Comparison of ENCODE assay signal across 8 cellular contexts in genomic region chr1:156627313-156627880, GRCh38. TPM values are rescaled to one million over a fixed set of nuclear protein-coding genes. Genes with fewer than 3 reads are reported as not detected.
A peak's percentile ranks its signal among the peaks of the same experiment; 100 is the strongest.
DNase-seq lines count a peak whose midpoint lies in the region; ATAC-seq and TF ChIP-seq lines count a peak whose summit lies in the region.

No MANE protein-coding gene starts in this region.

- no peak overlapping the region for H3K4me3 ChIP-seq in KMS-11 (IDR thresholded peaks at IDR 0.05; ENCODE audit: insufficient read depth, low read depth, low read length)

- no peaks in the 10 kb centered on the region for H3K9me3 Mint-ChIP-seq in osteocyte (ENCODE audit: unreplicated experiment)

- H3K36me3 ChIP-seq in KMS-11 (ENCODE audit: insufficient read depth) = no peaks in the 10 kb centered on the region

- peaks cover 58% of the 10 kb centered on the region for H3K27me3 Mint-ChIP-seq in osteocyte (ENCODE audit: unreplicated experiment)

- no peak overlapping the region for H3K4me3 Mint-ChIP-seq in osteocyte (ENCODE audit: unreplicated experiment)

- H3K9ac ChIP-seq in KMS-11 = no peak overlapping the region

- peaks cover 4% of the 10 kb centered on the region for H3K4me1 ChIP-seq in KMS-11 (ENCODE audit: low read depth, poor library complexity, severe bottlenecking)

- no peak overlapping the region for H3K4me2 ChIP-seq in KMS-11

- TF ChIP-seq CTCF in KMS-11 (conservative IDR thresholded peaks at IDR 0.05; ENCODE audit: low read depth, low read length) = peak; percentile 99
- peak; percentile 70 for TF ChIP-seq CTCF in osteocyte (IDR thresholded peaks at IDR 0.05)

- no peaks in the 10 kb centered on the region for H3K79me2 ChIP-seq in KMS-11 (ENCODE audit: insufficient read depth, low read depth)

- peak; percentile 39 for DNase-seq in activated CD8-positive, alpha-beta memory T cell treated with anti-CD3 and anti-CD28 coated beads, Interleukin-2, amount 50 U/mL, for 4 hours
- no peak for DNase-seq in activated CD8-positive, alpha-beta memory T cell treated with anti-CD3 and anti-CD28 coated beads, Interleukin-2, amount 50 U/mL, for 48 hours
- DNase-seq in RPMI8226 (peak; percentile 82), dermis blood vessel endothelial cell (peak; percentile 82), osteocyte (ENCODE audit: extremely low spot score, unreplicated experiment) (no peak)

- H3K4me1 Mint-ChIP-seq in osteocyte (ENCODE audit: unreplicated experiment) = peaks cover 13% of the 10 kb centered on the region

- ATAC-seq in HG03520 (IDR thresholded peaks at IDR 0.05; ENCODE audit: unreplicated experiment) = no peak
- no peak for ATAC-seq in GM21367 (IDR thresholded peaks at IDR 0.05; ENCODE audit: unreplicated experiment)

- no peak overlapping the region for H3K27ac Mint-ChIP-seq in osteocyte (ENCODE audit: unreplicated experiment)

- no peaks in the 10 kb centered on the region for H3K36me3 Mint-ChIP-seq in osteocyte (ENCODE audit: unreplicated experiment)

- H3K27ac ChIP-seq in KMS-11 = no peak overlapping the region

- H3K27me3 ChIP-seq in KMS-11 (ENCODE audit: insufficient read depth, low read depth) = peaks cover 95% of the 10 kb centered on the region

- H4K20me1 ChIP-seq in KMS-11 (ENCODE audit: insufficient read depth) = no peaks in the 10 kb centered on the region

- no peak overlapping the region for H2AFZ ChIP-seq in KMS-11 (ENCODE audit: low read depth)

RNA-seq across cellular contexts. Expression of gene HAPLN2, which starts 8.2 kb away (rescaled TPM):
- total RNA-seq in dermis blood vessel endothelial cell (not detected in 2 replicates), osteocyte (0.35 TPM in 1 of 2 replicates, not detected in the other)

RNA-seq across cellular contexts. Expression of gene BCAN, which starts 14.5 kb away (rescaled TPM):
- total RNA-seq in dermis blood vessel endothelial cell (not detected in 2 replicates), osteocyte (0.29 and 0.43 TPM in 2 replicates)

RNA-seq across cellular contexts. Expression of gene GPATCH4, which starts 26.1 kb away (rescaled TPM):
- total RNA-seq in dermis blood vessel endothelial cell (16.7 and 28.2 TPM in 2 replicates), osteocyte (17.2 and 20.6 TPM in 2 replicates)

RNA-seq across cellular contexts. Expression of gene NAXE, which starts 35.8 kb away (rescaled TPM):
- total RNA-seq in dermis blood vessel endothelial cell = 77.6 and 95.1 TPM in 2 replicates
- total RNA-seq in osteocyte = 59.2 and 63.4 TPM in 2 replicates

RNA-seq across cellular contexts. Expression of gene TTC24, which starts 47.9 kb away (rescaled TPM):
- total RNA-seq in dermis blood vessel endothelial cell = not detected in 2 replicates
- not detected in 2 replicates for total RNA-seq in osteocyte

Comparison
In these comparisons a context has a peak if more than half of its experiments do, and no peak if none do; other contexts are left out.
1. DNase-seq: peak in activated CD8-positive, alpha-beta memory T cell treated with anti-CD3 and anti-CD28 coated beads, Interleukin-2, amount 50 U/mL, for 4 hours (single experiment), RPMI8226 (single experiment) and dermis blood vessel endothelial cell (single experiment); none in activated CD8-positive, alpha-beta memory T cell treated with anti-CD3 and anti-CD28 coated beads, Interleukin-2, amount 50 U/mL, for 48 hours (single experiment) and osteocyte (single experiment).